ENCODE assay signal across 1 cellular context in the genomic region with DNA sequence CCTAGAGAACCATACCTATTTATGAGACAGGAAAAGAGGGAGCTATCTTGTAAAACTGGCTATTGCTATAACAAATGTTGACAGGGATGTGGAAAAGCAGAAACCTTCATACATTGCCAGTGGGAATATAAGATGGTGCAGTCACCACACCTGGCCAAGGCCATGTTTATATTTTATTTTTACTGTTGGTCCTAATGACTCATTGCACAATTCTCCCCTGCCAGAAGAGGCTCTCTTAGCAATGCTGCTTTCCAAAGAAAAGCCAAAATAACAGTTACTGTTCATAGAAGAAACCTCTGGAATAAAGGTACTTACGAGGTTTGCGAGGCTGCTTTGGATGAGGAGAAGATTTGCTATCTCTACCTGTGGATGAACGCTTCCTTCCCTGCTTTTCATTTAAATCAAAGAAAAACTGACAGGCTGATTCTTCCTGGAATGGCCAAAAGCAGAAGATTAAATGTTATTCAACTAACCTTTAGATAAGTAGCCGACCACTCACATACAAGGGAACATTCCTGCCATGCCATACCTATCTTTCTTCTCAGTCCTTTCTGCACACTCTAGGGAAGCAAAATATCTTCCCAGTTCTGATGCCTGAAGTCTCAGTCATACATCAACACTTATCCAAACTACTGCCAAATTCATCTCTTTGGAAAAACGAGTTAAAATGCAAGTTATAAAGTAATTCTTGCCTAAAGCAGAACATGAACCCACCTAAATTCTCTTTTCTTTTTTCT.
TF ChIP-seq lines count a peak whose summit lies in the region.

No MANE protein-coding gene starts in this region.

TF ChIP-seq in Ishikawa, 13 proteins besides CTCF, POLR2A, EP300 and RAD21 (continued from another document):
- TF ChIP-seq REST (IDR thresholded peaks at IDR 0.05; ENCODE audit: low read depth) = no peak
